ENCODE assay signal across 11 cellular contexts in the genomic region with DNA sequence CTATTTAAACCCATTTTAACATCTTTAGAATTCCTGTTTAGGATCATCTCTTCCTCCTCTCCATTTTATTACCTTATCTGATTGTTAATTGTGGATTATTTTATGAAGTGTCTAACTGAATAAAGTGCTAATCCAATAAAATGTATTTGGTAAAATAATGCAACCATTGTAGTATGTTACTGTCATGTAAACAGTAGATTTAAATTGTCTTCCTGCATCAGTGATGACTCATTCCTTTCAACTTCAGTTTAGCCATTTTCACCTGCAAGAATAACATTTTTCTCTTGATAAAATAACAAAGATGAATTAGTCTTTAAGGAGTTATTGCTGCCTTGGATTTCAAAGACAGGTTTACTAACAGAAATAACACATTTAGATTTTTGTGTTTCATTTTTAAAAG. TPM values are rescaled to one million over a fixed set of nuclear protein-coding genes. Genes with fewer than 3 reads are reported as not detected.
DNase-seq lines count a peak whose midpoint lies in the region; ATAC-seq and TF ChIP-seq lines count a peak whose summit lies in the region.
"Had no signal": no experiment of that assay in that cellular context is flagged by ENCODE, and none has a peak within 500 bp of the region (broad histone marks: within the 10 kb centered on the region; RNA-seq: fewer than 3 reads in every experiment).

No MANE protein-coding gene starts in this region.

- intact Hi-C loops in activated CD4-positive, alpha-beta T cell treated with anti-CD3 and anti-CD28 coated beads, Interleukin-2, amount 10 ng/mL, durations not matched to agents 24 days and 14 days (cut with micrococcal nuclease), result loop anchor here (1.0 kb wide), 1 partner anchor 220 kb away; no protein-coding TSS in a partner anchor
- intact Hi-C loops in body of pancreas (cut with DNase I), result loop anchor here (10.0 kb wide), 1 partner anchor 216 kb away; no protein-coding TSS in a partner anchor
- intact Hi-C loops in head of caudate nucleus (cut with DNase I), result no loop called here

- peaks cover 38% of the 10 kb centered on the region for H3K4me1 ChIP-seq in HUES48 (ENCODE audit: control insufficient read depth, insufficient read depth, low read length)
- peaks cover 68% of the 10 kb centered on the region for H3K4me1 ChIP-seq in body of pancreas

- DNase-seq in activated CD4-positive, alpha-beta T cell treated with anti-CD3 and anti-CD28 coated beads, Interleukin-2, amount 10 ng/mL, durations not matched to agents 24 days and 14 days, result no peak
- DNase-seq in activated CD4-positive, alpha-beta T cell treated with anti-CD3 and anti-CD28 coated beads, Interleukin-2, amount 50 U/mL, for 48 hours, result no peak
- no peak for DNase-seq in activated naive CD8-positive, alpha-beta T cell treated with anti-CD3 and anti-CD28 coated beads, Interleukin-2, amount 10 ng/mL, durations not matched to agents 7 days and 5 days
- no peak for DNase-seq in naive thymus-derived CD8-positive, alpha-beta T cell
- DNase-seq in body of pancreas (no peak), head of caudate nucleus (no peak), COLO668 (lab: John Stamatoyannopoulos, UW; ENCODE audit: unreplicated experiment) (no peak)
- DNase-seq: activated CD4-positive, alpha-beta T cell treated with anti-CD3 and anti-CD28 coated beads for 48 hours; central memory CD4-positive, alpha-beta T cell had no signal

- peaks cover 62% of the 10 kb centered on the region for H3K4me1 Mint-ChIP-seq in activated CD4-positive, alpha-beta T cell treated with anti-CD3 and anti-CD28 coated beads, Interleukin-2, amount 10 ng/mL, durations not matched to agents 24 days and 14 days
- peaks cover 50% of the 10 kb centered on the region for H3K4me1 Mint-ChIP-seq in activated naive CD8-positive, alpha-beta T cell treated with anti-CD3 and anti-CD28 coated beads, Interleukin-2, amount 10 ng/mL, durations not matched to agents 7 days and 5 days
- peaks cover 36 to 80% (median 71%) of the 10 kb centered on the region in 4 donors for H3K4me1 Mint-ChIP-seq in naive thymus-derived CD8-positive, alpha-beta T cell

- H3K27ac ChIP-seq in HUES48 (ENCODE audit: low read depth, low read length) (peak overlapping the region; percentile 64), body of pancreas (no peak overlapping the region)

- no peak for ATAC-seq in activated naive CD8-positive, alpha-beta T cell treated with anti-CD3 and anti-CD28 coated beads, Interleukin-2, amount 10 ng/mL, durations not matched to agents 7 days and 5 days (ENCODE audit: low read depth)
- ATAC-seq in naive thymus-derived CD8-positive, alpha-beta T cell, result no peak
- no peak for ATAC-seq in body of pancreas

- peak overlapping the region; percentile 29 for H3K27ac Mint-ChIP-seq in activated CD4-positive, alpha-beta T cell treated with anti-CD3 and anti-CD28 coated beads, Interleukin-2, amount 10 ng/mL, durations not matched to agents 24 days and 14 days
- H3K27ac Mint-ChIP-seq in activated naive CD8-positive, alpha-beta T cell treated with anti-CD3 and anti-CD28 coated beads, Interleukin-2, amount 10 ng/mL, durations not matched to agents 7 days and 5 days, result no peak overlapping the region
- peak overlapping the region in 3 of 10 donors; percentile 66 to 97 (median 68) for H3K27ac Mint-ChIP-seq in naive thymus-derived CD8-positive, alpha-beta T cell

- H3K4me3 ChIP-seq in HUES48 (ENCODE audit: low read depth, low read length) (no peak overlapping the region), body of pancreas (no peak overlapping the region)
- H3K4me3 ChIP-seq: skin epidermis had no signal

- no peaks in the 10 kb centered on the region for H3K27me3 ChIP-seq in HUES48 (ENCODE audit: control insufficient read depth, insufficient read depth, low read length)
- H3K27me3 ChIP-seq in body of pancreas, result no peaks in the 10 kb centered on the region

- H3K4me3 Mint-ChIP-seq in activated CD4-positive, alpha-beta T cell treated with anti-CD3 and anti-CD28 coated beads, Interleukin-2, amount 10 ng/mL, durations not matched to agents 24 days and 14 days, result peak overlapping the region; percentile 33
- peak overlapping the region; percentile 47 for H3K4me3 Mint-ChIP-seq in activated naive CD8-positive, alpha-beta T cell treated with anti-CD3 and anti-CD28 coated beads, Interleukin-2, amount 10 ng/mL, durations not matched to agents 7 days and 5 days
- H3K4me3 Mint-ChIP-seq in naive thymus-derived CD8-positive, alpha-beta T cell, result peak overlapping the region in 9 of 10 donors; percentile 46 to 78 (median 63)

- POLR2A ChIA-PET in activated naive CD8-positive, alpha-beta T cell treated with anti-CD3 and anti-CD28 coated beads, Interleukin-2, amount 10 ng/mL, durations not matched to agents 7 days and 5 days (lab: Charles Lee), result interaction anchor here (1.0 kb wide), 1 partner anchor 220 kb away, joined by 3 read pairs; no protein-coding TSS in a partner anchor
- POLR2A ChIA-PET in naive thymus-derived CD8-positive, alpha-beta T cell (lab: Charles Lee), result no interaction called here

- TF ChIP-seq CTCF in body of pancreas (IDR thresholded peaks at IDR 0.05), result no peak

- H3K36me3 Mint-ChIP-seq in activated CD4-positive, alpha-beta T cell treated with anti-CD3 and anti-CD28 coated beads, Interleukin-2, amount 10 ng/mL, durations not matched to agents 24 days and 14 days (ENCODE audit: low read depth), result peaks cover 16% of the 10 kb centered on the region
- H3K36me3 Mint-ChIP-seq in activated naive CD8-positive, alpha-beta T cell treated with anti-CD3 and anti-CD28 coated beads, Interleukin-2, amount 10 ng/mL, durations not matched to agents 7 days and 5 days, result peaks cover 16% of the 10 kb centered on the region
- peaks cover 0 to 10% (median 5%) of the 10 kb centered on the region in 3 donors for H3K36me3 Mint-ChIP-seq in naive thymus-derived CD8-positive, alpha-beta T cell

- no peaks in the 10 kb centered on the region for H3K27me3 Mint-ChIP-seq in activated CD4-positive, alpha-beta T cell treated with anti-CD3 and anti-CD28 coated beads, Interleukin-2, amount 10 ng/mL, durations not matched to agents 24 days and 14 days
- no peaks in the 10 kb centered on the region for H3K27me3 Mint-ChIP-seq in activated naive CD8-positive, alpha-beta T cell treated with anti-CD3 and anti-CD28 coated beads, Interleukin-2, amount 10 ng/mL, durations not matched to agents 7 days and 5 days
- no peaks in the 10 kb centered on the region for H3K27me3 Mint-ChIP-seq in naive thymus-derived CD8-positive, alpha-beta T cell

- H3K9me3 Mint-ChIP-seq in activated CD4-positive, alpha-beta T cell treated with anti-CD3 and anti-CD28 coated beads, Interleukin-2, amount 10 ng/mL, durations not matched to agents 24 days and 14 days, result no peaks in the 10 kb centered on the region
- H3K9me3 Mint-ChIP-seq in activated naive CD8-positive, alpha-beta T cell treated with anti-CD3 and anti-CD28 coated beads, Interleukin-2, amount 10 ng/mL, durations not matched to agents 7 days and 5 days, result no peaks in the 10 kb centered on the region
- no peaks in the 10 kb centered on the region for H3K9me3 Mint-ChIP-seq in naive thymus-derived CD8-positive, alpha-beta T cell

- no peaks in the 10 kb centered on the region for H3K9me3 ChIP-seq in HUES48 (ENCODE audit: control insufficient read depth, insufficient read depth, low read length)
- H3K9me3 ChIP-seq in body of pancreas, result no peaks in the 10 kb centered on the region

- TF ChIP-seq POLR2A in body of pancreas (IDR thresholded peaks at IDR 0.05), result no peak

- H3K36me3 ChIP-seq in HUES48 (ENCODE audit: control insufficient read depth, insufficient read depth, low read length) (0 out of 2 replicates have a peak, but pooled peaks cover 2% of the 10 kb centered on the region), body of pancreas (replicated peaks in 1 of 2; ENCODE audit: insufficient read depth in 1 of 2, low read depth in 2 of 2) (no peaks in the 10 kb centered on the region)

- no peak overlapping the region for H3K9ac ChIP-seq in HUES48 (ENCODE audit: low read depth, low read length)

RNA-seq across cellular contexts. Expression of a gene that starts 5.4 kb away (rescaled TPM):
- 43.6 and 44.4 TPM in 2 replicates for total RNA-seq in activated CD4-positive, alpha-beta T cell treated with anti-CD3 and anti-CD28 coated beads, Interleukin-2, amount 10 ng/mL, durations not matched to agents 24 days and 14 days
- total RNA-seq in activated naive CD8-positive, alpha-beta T cell treated with anti-CD3 and anti-CD28 coated beads, Interleukin-2, amount 10 ng/mL, durations not matched to agents 7 days and 5 days, result 10 to 100 TPM; 58.8 to 60.0 TPM
- total RNA-seq in naive thymus-derived CD8-positive, alpha-beta T cell, result 10 to 100 TPM; 47.7 to 49.6 TPM
- polyA plus RNA-seq in naive thymus-derived CD8-positive, alpha-beta T cell, result 10 to 100 TPM; 25.8 to 30.9 (median 27.8) TPM
- total RNA-seq in body of pancreas, result 10 to 100 TPM; 30.3 to 32.7 TPM
